In the genomic region with DNA sequence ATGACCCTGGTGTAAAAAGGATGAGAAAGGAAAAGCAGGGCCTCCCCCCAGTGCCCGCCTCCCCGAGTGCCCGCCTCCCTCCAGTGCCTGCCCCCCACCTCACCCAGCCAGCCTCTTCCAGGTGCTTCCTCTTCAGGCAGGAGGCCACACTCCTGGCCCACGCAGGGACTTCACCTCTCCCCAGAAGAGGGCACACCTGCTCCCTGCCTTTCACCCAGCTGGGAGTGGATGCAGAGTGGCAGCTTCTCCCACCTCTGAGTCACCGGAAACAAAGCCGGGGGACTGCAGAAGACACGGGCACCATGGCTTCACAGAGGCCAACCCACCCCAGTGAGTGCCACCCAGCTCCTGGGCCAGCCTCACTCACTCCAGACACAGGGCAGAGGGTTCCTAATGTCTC, we compare ENCODE assay signal across 8 cellular contexts. TPM values are rescaled to one million over a fixed set of nuclear protein-coding genes. Genes with fewer than 3 reads are reported as not detected.
DNase-seq lines count a peak whose midpoint lies in the region; ATAC-seq and TF ChIP-seq lines count a peak whose summit lies in the region.

No MANE protein-coding gene starts in this region.

- peak; percentile 20 to 37 for ATAC-seq in right cardiac atrium
- no peak for ATAC-seq in Right ventricle myocardium inferior
- peak; percentile 94 for ATAC-seq in activated CD4-positive, alpha-beta T cell treated with anti-CD3 and anti-CD28 coated beads for 36 hours
- peak; percentile 79 for ATAC-seq in esophagus mucosa
- peak; percentile 75 for ATAC-seq in upper lobe of right lung

- no peak overlapping the region for H3K4me3 ChIP-seq in right cardiac atrium (ENCODE audit: low read length)
- no peak overlapping the region for H3K4me3 ChIP-seq in upper lobe of right lung

- no peaks in the 10 kb centered on the region for H3K9me3 Mint-ChIP-seq in activated CD4-positive, alpha-beta T cell treated with anti-CD3 and anti-CD28 coated beads for 36 hours (ENCODE audit: low read depth)

- H3K27ac ChIP-seq in right cardiac atrium (ENCODE audit: low read length) (no peak overlapping the region), upper lobe of right lung (no peak overlapping the region)

- H3K9me3 ChIP-seq in right cardiac atrium (ENCODE audit: control insufficient read depth, low read length) (no peaks in the 10 kb centered on the region), upper lobe of right lung (no peaks in the 10 kb centered on the region)

- H3K4me3 Mint-ChIP-seq in activated CD4-positive, alpha-beta T cell treated with anti-CD3 and anti-CD28 coated beads for 36 hours: no peak overlapping the region

- peaks cover 27% of the 10 kb centered on the region for H3K4me1 Mint-ChIP-seq in activated CD4-positive, alpha-beta T cell treated with anti-CD3 and anti-CD28 coated beads for 36 hours

- TF ChIP-seq CTCF in upper lobe of right lung (IDR thresholded peaks at IDR 0.05): peak; percentile 25

- DNase-seq in right cardiac atrium: no peak
- DNase-seq in Right ventricle myocardium inferior (ENCODE audit: missing footprints): no peak
- peak; percentile 66 for DNase-seq in activated CD4-positive, alpha-beta T cell treated with anti-CD3 and anti-CD28 coated beads for 36 hours
- DNase-seq in upper lobe of right lung: peak; percentile 73
- no peak for DNase-seq in ecto neural progenitor cell (ENCODE audit: low spot score)
- DNase-seq in mesenteric fat pad (ENCODE audit: low spot score): no peak
- DNase-seq in NCI-H1092 treated with DMSO at 0.1 percent for 48 hours (lab: John Stamatoyannopoulos, UW): no peak

- H3K4me1 ChIP-seq in right cardiac atrium (ENCODE audit: control insufficient read depth, insufficient read depth, low read length) (peaks cover 6% of the 10 kb centered on the region), upper lobe of right lung (peaks cover 31% of the 10 kb centered on the region)

- peak overlapping the region; percentile 55 for H3K27ac Mint-ChIP-seq in activated CD4-positive, alpha-beta T cell treated with anti-CD3 and anti-CD28 coated beads for 36 hours

- H3K36me3 Mint-ChIP-seq in activated CD4-positive, alpha-beta T cell treated with anti-CD3 and anti-CD28 coated beads for 36 hours (ENCODE audit: low read depth): no peaks in the 10 kb centered on the region

- POLR2A ChIA-PET in activated CD4-positive, alpha-beta T cell treated with anti-CD3 and anti-CD28 coated beads for 36 hours (lab: Charles Lee): no interaction called here

- H3K27me3 ChIP-seq in right cardiac atrium (ENCODE audit: control insufficient read depth, insufficient read depth) (no peaks in the 10 kb centered on the region), upper lobe of right lung (no peaks in the 10 kb centered on the region)

- CTCF ChIA-PET in activated CD4-positive, alpha-beta T cell treated with anti-CD3 and anti-CD28 coated beads for 36 hours (lab: Charles Lee): no interaction called here

- 61% methylated on average over 7 of the region's 7 CpGs for WGBS in right cardiac atrium

- H3K36me3 ChIP-seq in upper lobe of right lung: peaks cover 11% of the 10 kb centered on the region

- H3K27me3 Mint-ChIP-seq in activated CD4-positive, alpha-beta T cell treated with anti-CD3 and anti-CD28 coated beads for 36 hours: no peaks in the 10 kb centered on the region

- intact Hi-C loops in right cardiac atrium (cut with DNase I) (no loop called here), Right ventricle myocardium inferior (cut with DNase I) (no loop called here), upper lobe of right lung (cut with DNase I) (no loop called here)
- intact Hi-C loops in activated CD4-positive, alpha-beta T cell treated with anti-CD3 and anti-CD28 coated beads for 36 hours (cut with DNase I, micrococcal nuclease): no loop called here

RNA-seq across cellular contexts. Expression of a gene that starts 16.1 kb away (rescaled TPM):
- total RNA-seq in right cardiac atrium (10 to 100 TPM; 33.2 to 63.5 (median 47.3) TPM), Right ventricle myocardium inferior (83.3 TPM), esophagus mucosa (23.9 TPM), upper lobe of right lung (76.4 TPM), mesenteric fat pad (51.9 TPM)
- polyA plus RNA-seq in right cardiac atrium: 22.4 TPM
- 10 to 100 TPM; 23.3 to 25.4 TPM for total RNA-seq in activated CD4-positive, alpha-beta T cell treated with anti-CD3 and anti-CD28 coated beads for 36 hours

Comparison
In these comparisons a context has a peak if more than half of its experiments do, and no peak if none do; other contexts are left out.
1. DNase-seq: peak in activated CD4-positive, alpha-beta T cell treated with anti-CD3 and anti-CD28 coated beads for 36 hours (single experiment) and upper lobe of right lung (single experiment); none in right cardiac atrium (0 of 3), Right ventricle myocardium inferior (single experiment), ecto neural progenitor cell (single experiment), mesenteric fat pad (single experiment) and NCI-H1092 treated with DMSO at 0.1 percent for 48 hours (single experiment).